In genomic region chr9:99967457-99967856, GRCh38 we compare ENCODE assay signal across 26 cellular contexts.
"Had no signal": no experiment of that assay in that cellular context is flagged by ENCODE, and none has a peak within 500 bp of the region (broad histone marks: within the 10 kb centered on the region; RNA-seq: fewer than 3 reads in every experiment).

No MANE protein-coding gene starts in this region.

- H3K4me3 Mint-ChIP-seq: activated CD4-positive, alpha-beta T cell treated with anti-CD3 and anti-CD28 coated beads, Interleukin-2, amount 10 ng/mL, durations not matched to agents 24 days and 14 days; activated CD8-positive, alpha-beta T cell treated with anti-CD3 and anti-CD28 coated beads, Interleukin-2, amount 10 ng/mL, durations not matched to agents 7 days and 5 days; activated naive CD8-positive, alpha-beta T cell treated with anti-CD3 and anti-CD28 coated beads for 36 hours; activated T-cell treated with anti-CD3 and anti-CD28 coated beads, Interleukin-2, amount 50 U/mL, for 72 hours; brain; central memory CD8-positive, alpha-beta T cell; naive thymus-derived CD4-positive, alpha-beta T cell; T-helper 2 cell treated with Interferon-gamma antibody and Interleukin-4, amounts not matched to agents 5 μg/mL and 100 μg/mL, for 36 hours had no signal

- H3K4me1 ChIP-seq: suprapubic skin, upper lobe of left lung had no signal

- H3K27ac ChIP-seq: coronary artery, skin epidermis, suprapubic skin, upper lobe of left lung had no signal

- H3K27me3 ChIP-seq: suprapubic skin, upper lobe of left lung had no signal

- ATAC-seq: activated CD8-positive, alpha-beta T cell treated with anti-CD3 and anti-CD28 coated beads, Interleukin-2, amount 10 ng/mL, durations not matched to agents 7 days and 5 days; activated T-cell treated with anti-CD3 and anti-CD28 coated beads, Interleukin-2, amount 50 U/mL, for 72 hours; naive thymus-derived CD4-positive, alpha-beta T cell; right cardiac atrium had no signal

- H3K9me3 ChIP-seq: suprapubic skin, upper lobe of left lung had no signal

- H3K27ac Mint-ChIP-seq: activated CD4-positive, alpha-beta T cell treated with anti-CD3 and anti-CD28 coated beads, Interleukin-2, amount 10 ng/mL, durations not matched to agents 24 days and 14 days; activated CD8-positive, alpha-beta T cell treated with anti-CD3 and anti-CD28 coated beads, Interleukin-2, amount 10 ng/mL, durations not matched to agents 7 days and 5 days; activated naive CD8-positive, alpha-beta T cell treated with anti-CD3 and anti-CD28 coated beads for 36 hours; activated T-cell treated with anti-CD3 and anti-CD28 coated beads, Interleukin-2, amount 50 U/mL, for 72 hours; T-helper 2 cell treated with Interferon-gamma antibody and Interleukin-4, amounts not matched to agents 5 μg/mL and 100 μg/mL, for 36 hours had no signal

- H3K9me3 Mint-ChIP-seq: activated CD4-positive, alpha-beta T cell treated with anti-CD3 and anti-CD28 coated beads, Interleukin-2, amount 10 ng/mL, durations not matched to agents 24 days and 14 days; activated naive CD8-positive, alpha-beta T cell treated with anti-CD3 and anti-CD28 coated beads for 36 hours; activated T-cell treated with anti-CD3 and anti-CD28 coated beads, Interleukin-2, amount 50 U/mL, for 72 hours; brain; central memory CD8-positive, alpha-beta T cell; naive thymus-derived CD4-positive, alpha-beta T cell; T-helper 2 cell treated with Interferon-gamma antibody and Interleukin-4, amounts not matched to agents 5 μg/mL and 100 μg/mL, for 36 hours had no signal

- H3K4me3 ChIP-seq: coronary artery, lung, skin epidermis, suprapubic skin, upper lobe of left lung had no signal

- H3K27me3 Mint-ChIP-seq: activated CD4-positive, alpha-beta T cell treated with anti-CD3 and anti-CD28 coated beads, Interleukin-2, amount 10 ng/mL, durations not matched to agents 24 days and 14 days; activated naive CD8-positive, alpha-beta T cell treated with anti-CD3 and anti-CD28 coated beads for 36 hours; brain; central memory CD8-positive, alpha-beta T cell; naive thymus-derived CD4-positive, alpha-beta T cell had no signal

- H3K4me1 Mint-ChIP-seq: activated CD4-positive, alpha-beta T cell treated with anti-CD3 and anti-CD28 coated beads, Interleukin-2, amount 10 ng/mL, durations not matched to agents 24 days and 14 days; central memory CD8-positive, alpha-beta T cell; naive thymus-derived CD4-positive, alpha-beta T cell had no signal

- DNase-seq: activated CD4-positive, alpha-beta T cell treated with anti-CD3 and anti-CD28 coated beads, Interleukin-2, amount 10 ng/mL, durations not matched to agents 24 days and 14 days; activated CD4-positive, CD25-positive, alpha-beta regulatory T cell; activated CD8-positive, alpha-beta memory T cell treated with anti-CD3 and anti-CD28 coated beads, Interleukin-2, amount 50 U/mL, for 4 hours; activated CD8-positive, alpha-beta T cell treated with anti-CD3 and anti-CD28 coated beads, Interleukin-2, amount 10 ng/mL, durations not matched to agents 7 days and 5 days; activated gamma-delta T cell; activated naive CD8-positive, alpha-beta T cell treated with anti-CD3 and anti-CD28 coated beads for 36 hours; activated T-cell treated with anti-CD3 and anti-CD28 coated beads, Interleukin-2, amount 50 U/mL, for 72 hours; amygdala; effector CD4-positive, alpha-beta T cell; glutamatergic neuron; hypothalamus; left cardiac atrium; naive thymus-derived CD4-positive, alpha-beta T cell; nucleus accumbens; stimulated activated CD4-positive, alpha-beta T cell treated with anti-CD3 and anti-CD28 coated beads, Interleukin-15, amount 100 ng/mL, for 24 hours; stimulated activated CD4-positive, alpha-beta T cell treated with anti-CD3 and anti-CD28 coated beads, Interleukin-4, amount 100 ng/mL, for 1 hour; stimulated activated naive CD4-positive, alpha-beta T cell treated with Interleukin-2 at 50 U/mL for 16 hours; upper lobe of left lung had no signal
